Comparison of ENCODE assay signal across 1 cellular context in genomic region chr2:200173691-200174090, GRCh38.
TF ChIP-seq lines count a peak whose summit lies in the region.

No MANE protein-coding gene starts in this region.

TF ChIP-seq in K562, 482 proteins besides CTCF, POLR2A, EP300 and RAD21 (continued from another document and continues in another):
- no peak for TF ChIP-seq ZNF318 (IDR thresholded peaks at IDR 0.05; ENCODE audit: borderline replicate concordance in 1 of 2, low read depth in 1 of 2)
- no peak for TF ChIP-seq MGA (IDR thresholded peaks at IDR 0.05)
- TF ChIP-seq GTF2F1 (IDR thresholded peaks at IDR 0.05; ENCODE audit: low read depth, low read length): no peak
- no peak for TF ChIP-seq CHD1 (IDR thresholded peaks at IDR 0.05; ENCODE audit: low read length)
- peak; percentile 29 for TF ChIP-seq CHD4 (IDR thresholded peaks at IDR 0.05; ENCODE audit: insufficient read depth, insufficient replicate concordance, low read depth, low read length, poor library complexity, severe bottlenecking)
- TF ChIP-seq ZBTB40 (IDR thresholded peaks at IDR 0.05): no peak
- TF ChIP-seq ZBTB40 (CRISPR knock-in tag; IDR thresholded peaks at IDR 0.05): no peak
- TF ChIP-seq ZNF518B (CRISPR knock-in tag; IDR thresholded peaks at IDR 0.05): no peak
- TF ChIP-seq KDM1A (IDR thresholded peaks at IDR 0.05): peak in 1 of 2 experiments; percentile 13; a peak in 1 of 4 replicates
